Comparison of ENCODE assay signal across 9 cellular contexts in genomic region chr13:80133631-80134083, GRCh38.
A peak's percentile ranks its signal among the peaks of the same experiment; 100 is the strongest.
DNase-seq lines count a peak whose midpoint lies in the region; ATAC-seq and TF ChIP-seq lines count a peak whose summit lies in the region.
"Had no signal": no experiment of that assay in that cellular context is flagged by ENCODE, and none has a peak within 500 bp of the region (broad histone marks: within the 10 kb centered on the region; RNA-seq: fewer than 3 reads in every experiment).

No MANE protein-coding gene starts in this region.

- WGBS in esophagus squamous epithelium, 2 donors = 33 to 34% methylated on average over 4 of the region's 4 CpGs
- 20 to 23% methylated on average over 4 of the region's 4 CpGs for WGBS in upper lobe of left lung, 2 donors

- peak overlapping the region; percentile 5; the same call in 1 of the 2 replicates for H2AFZ ChIP-seq in OCI-LY3 (ENCODE audit: low read depth, low read length)

- H3K4me3 ChIP-seq in OCI-LY3 (ENCODE audit: low read length) (0 out of 2 replicates have a peak overlapping the region, but pooled peaks have one; percentile 8), esophagus squamous epithelium (peak overlapping the region in 1 of 4 donors; percentile 34), upper lobe of left lung (peak overlapping the region in 1 of 4 donors; percentile 37)
- H3K4me3 ChIP-seq in CD8-positive, alpha-beta memory T cell (ENCODE audit: low read length) = no peak overlapping the region

- H3K36me3 ChIP-seq in OCI-LY3 (replicated peaks; ENCODE audit: low read depth, low read length) = no peaks in the 10 kb centered on the region
- H3K36me3 ChIP-seq in esophagus squamous epithelium = no peaks in the 10 kb centered on the region
- no peaks in the 10 kb centered on the region for H3K36me3 ChIP-seq in upper lobe of left lung
- no peaks in the 10 kb centered on the region for H3K36me3 ChIP-seq in CD8-positive, alpha-beta memory T cell (ENCODE audit: insufficient read depth, low read length)

- no peaks in the 10 kb centered on the region for H4K20me1 ChIP-seq in OCI-LY3 (ENCODE audit: insufficient read depth, low read length)

- H3K4me2 ChIP-seq in OCI-LY3 (ENCODE audit: low read length) = peak overlapping the region; percentile 25

- no peak for TF ChIP-seq EP300 in upper lobe of left lung (IDR thresholded peaks at IDR 0.05)

- peaks cover 33% of the 10 kb centered on the region for H3K4me1 Mint-ChIP-seq in nephron
- no peaks in the 10 kb centered on the region for H3K4me1 Mint-ChIP-seq in CD8-positive, alpha-beta memory T cell

- H3K9me3 ChIP-seq in OCI-LY3 (ENCODE audit: insufficient read depth, low read length) (no peaks in the 10 kb centered on the region), esophagus squamous epithelium (no peaks in the 10 kb centered on the region), upper lobe of left lung (no peaks in the 10 kb centered on the region)
- no peaks in the 10 kb centered on the region for H3K9me3 ChIP-seq in CD8-positive, alpha-beta memory T cell (ENCODE audit: low read length)

- intact Hi-C loops in esophagus squamous epithelium (cut with DNase I) = no loop called here

- H3K4me3 Mint-ChIP-seq in nephron = peak overlapping the region; percentile 4 to 22 (median 14)
- H3K4me3 Mint-ChIP-seq in CD8-positive, alpha-beta memory T cell = no peak overlapping the region
- H3K4me3 Mint-ChIP-seq: activated CD4-positive, alpha-beta memory T cell treated with anti-CD3 and anti-CD28 coated beads for 36 hours had no signal

- H3K27me3 Mint-ChIP-seq in nephron (ENCODE audit: low read depth) = no peaks in the 10 kb centered on the region
- peaks cover 0 to 2% of the 10 kb centered on the region in 2 donors for H3K27me3 Mint-ChIP-seq in CD8-positive, alpha-beta memory T cell
- H3K27me3 Mint-ChIP-seq: activated CD4-positive, alpha-beta memory T cell treated with anti-CD3 and anti-CD28 coated beads for 36 hours had no signal

- no peak overlapping the region for H3K9ac ChIP-seq in OCI-LY3 (ENCODE audit: low read length)

- H3K9me3 Mint-ChIP-seq in nephron = no peaks in the 10 kb centered on the region
- peaks cover 0 to 2% (median 0%) of the 10 kb centered on the region in 5 donors for H3K9me3 Mint-ChIP-seq in CD8-positive, alpha-beta memory T cell
- H3K9me3 Mint-ChIP-seq: activated CD4-positive, alpha-beta memory T cell treated with anti-CD3 and anti-CD28 coated beads for 36 hours had no signal

- H3K27ac Mint-ChIP-seq in nephron = peak overlapping the region; percentile 76 to 92 (median 90)
- H3K27ac Mint-ChIP-seq in CD8-positive, alpha-beta memory T cell = no peak overlapping the region
- H3K27ac Mint-ChIP-seq: activated CD4-positive, alpha-beta memory T cell treated with anti-CD3 and anti-CD28 coated beads for 36 hours had no signal

- H3K27me3 ChIP-seq in OCI-LY3 (ENCODE audit: low read depth, low read length) (0 out of 2 replicates have a peak, but pooled peaks cover 3% of the 10 kb centered on the region), esophagus squamous epithelium (no peaks in the 10 kb centered on the region), upper lobe of left lung (no peaks in the 10 kb centered on the region)
- H3K27me3 ChIP-seq in CD8-positive, alpha-beta memory T cell (ENCODE audit: insufficient read depth, low read length, poor library complexity, severe bottlenecking) = no peaks in the 10 kb centered on the region

- POLR2A ChIA-PET in CD8-positive, alpha-beta memory T cell (lab: Charles Lee) = no interaction called here

- no peaks in the 10 kb centered on the region for H3K36me3 Mint-ChIP-seq in nephron (ENCODE audit: low read depth)
- H3K36me3 Mint-ChIP-seq in CD8-positive, alpha-beta memory T cell = no peaks in the 10 kb centered on the region
- H3K36me3 Mint-ChIP-seq: activated CD4-positive, alpha-beta memory T cell treated with anti-CD3 and anti-CD28 coated beads for 36 hours had no signal

- no peak for ATAC-seq in upper lobe of left lung (ENCODE audit: low FRiP score in 2 of 2)

- no peak for DNase-seq in esophagus squamous epithelium (lab: John Stamatoyannopoulos, UW)
- peak in 1 of 2 donors; percentile 32 for DNase-seq in upper lobe of left lung
- no peak for DNase-seq in AG08396 (ENCODE audit: low spot score)
- no peak for DNase-seq in RPMI8226
- no peak for DNase-seq in CD8-positive, alpha-beta memory T cell
- DNase-seq: activated CD4-positive, alpha-beta memory T cell treated with anti-CD3 and anti-CD28 coated beads for 36 hours; central memory CD4-positive, alpha-beta T cell had no signal

- H3K4me1 ChIP-seq in OCI-LY3 (ENCODE audit: low read length) (0 out of 2 replicates have a peak, but pooled peaks cover 4% of the 10 kb centered on the region), esophagus squamous epithelium (peaks cover 0 to 20% (median 0%) of the 10 kb centered on the region in 3 donors), upper lobe of left lung (peaks cover 12 to 30% (median 26%) of the 10 kb centered on the region in 4 donors)
- no peaks in the 10 kb centered on the region for H3K4me1 ChIP-seq in CD8-positive, alpha-beta memory T cell (ENCODE audit: insufficient read depth, low read length)

- H3K79me2 ChIP-seq in OCI-LY3 (ENCODE audit: low read length) = no peaks in the 10 kb centered on the region

- H3K27ac ChIP-seq in OCI-LY3 (ENCODE audit: low read length) (no peak overlapping the region), esophagus squamous epithelium (peak overlapping the region in 3 of 4 donors; percentile 40 to 75 (median 59)), upper lobe of left lung (peak overlapping the region; percentile 68 to 85 (median 80))
- H3K27ac ChIP-seq in CD8-positive, alpha-beta memory T cell (ENCODE audit: low read depth, low read length) = no peak overlapping the region

- no peak for TF ChIP-seq CTCF in OCI-LY3 (IDR thresholded peaks at IDR 0.05; ENCODE audit: low read depth, low read length)
- no peak for TF ChIP-seq CTCF in esophagus squamous epithelium (IDR thresholded peaks at IDR 0.05)
- no peak for TF ChIP-seq CTCF in nephron (IDR thresholded peaks at IDR 0.05; ENCODE audit: unreplicated experiment in 3 of 3)
- TF ChIP-seq CTCF in upper lobe of left lung (IDR thresholded peaks at IDR 0.05) = no peak

- TF ChIP-seq POLR2A in esophagus squamous epithelium (IDR thresholded peaks at IDR 0.05) = no peak
- no peak for TF ChIP-seq POLR2A in upper lobe of left lung (IDR thresholded peaks at IDR 0.05)

- CTCF ChIA-PET in CD8-positive, alpha-beta memory T cell (lab: Charles Lee) = no interaction called here

Comparison
In these comparisons a context has a peak if more than half of its experiments do, and no peak if none do; other contexts are left out.
1. H3K27ac ChIP-seq: peak in esophagus squamous epithelium (3 of 4) and upper lobe of left lung (4 of 4); none in OCI-LY3 (single experiment) and CD8-positive, alpha-beta memory T cell (single experiment).
2. H3K27ac Mint-ChIP-seq: peak in nephron (3 of 3); none in CD8-positive, alpha-beta memory T cell (0 of 8).
3. H3K4me3 Mint-ChIP-seq: peak in nephron (3 of 3); none in CD8-positive, alpha-beta memory T cell (0 of 7).